1 cellular context compared by ENCODE assay signal in genomic region chr3:126197343-126197742, GRCh38.
TF ChIP-seq lines count a peak whose summit lies in the region.

No MANE protein-coding gene starts in this region.

TF ChIP-seq in HCT116, 20 proteins besides CTCF, POLR2A, EP300 and RAD21 (continued from another document):
- TF ChIP-seq REST (IDR thresholded peaks at IDR 0.05; ENCODE audit: low read depth): no peak
- no peak for TF ChIP-seq EGR1 (IDR thresholded peaks at IDR 0.05; ENCODE audit: low read depth)
- no peak for TF ChIP-seq MAX (IDR thresholded peaks at IDR 0.05)
- TF ChIP-seq FOSL1 (IDR thresholded peaks at IDR 0.05; ENCODE audit: low read depth): no peak
